15 cellular contexts compared by ENCODE assay signal in the genomic region with DNA sequence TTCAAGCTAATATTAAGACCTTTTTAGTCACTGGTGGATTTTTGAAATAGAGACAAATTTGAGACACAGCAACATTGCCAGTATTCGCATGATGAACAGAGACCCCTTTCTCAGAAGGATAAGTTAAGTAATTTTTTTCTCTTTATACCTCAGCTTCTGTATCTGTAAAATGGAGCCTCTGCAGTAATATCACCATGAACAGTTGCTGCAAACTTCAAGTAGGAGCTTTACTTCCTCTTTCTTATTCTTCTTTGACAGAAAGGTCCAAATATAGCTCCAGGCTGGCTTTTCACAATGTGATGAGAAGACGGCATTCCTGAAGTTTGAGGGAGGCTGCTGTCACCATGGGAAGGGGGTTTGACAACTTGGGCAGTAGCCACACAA.
"Had no signal": no experiment of that assay in that cellular context is flagged by ENCODE, and none has a peak within 500 bp of the region (broad histone marks: within the 10 kb centered on the region; RNA-seq: fewer than 3 reads in every experiment).

No MANE protein-coding gene starts in this region.

- H3K36me3 ChIP-seq: breast epithelium, left lung, sigmoid colon, upper lobe of right lung had no signal

- H3K27me3 ChIP-seq: breast epithelium, foreskin keratinocyte, left lung, sigmoid colon, upper lobe of right lung had no signal

- ATAC-seq: activated T-cell treated with anti-CD3 and anti-CD28 coated beads, Interleukin-2, amount 50 U/mL, for 72 hours; foreskin keratinocyte; left lung; T-helper 17 cell had no signal

- H3K4me1 ChIP-seq: breast epithelium, foreskin keratinocyte, left lung, upper lobe of right lung had no signal

- H3K4me3 ChIP-seq: breast epithelium, left lung, sigmoid colon, upper lobe of right lung had no signal

- H3K9me3 Mint-ChIP-seq: activated CD4-positive, alpha-beta memory T cell treated with anti-CD3 and anti-CD28 coated beads for 36 hours; activated T-cell treated with anti-CD3 and anti-CD28 coated beads, Interleukin-2, amount 50 U/mL, for 72 hours; memory B cell had no signal

- H3K4me1 Mint-ChIP-seq: memory B cell, T-helper 17 cell had no signal

- H3K9me3 ChIP-seq: breast epithelium, left lung, sigmoid colon, upper lobe of right lung had no signal

- H3K4me3 Mint-ChIP-seq: activated CD4-positive, alpha-beta memory T cell treated with anti-CD3 and anti-CD28 coated beads for 36 hours; activated T-cell treated with anti-CD3 and anti-CD28 coated beads, Interleukin-2, amount 50 U/mL, for 72 hours; memory B cell; nephron; T-helper 17 cell had no signal

- H3K27ac ChIP-seq: breast epithelium, foreskin keratinocyte, left lung, sigmoid colon, upper lobe of right lung had no signal

- H3K27me3 Mint-ChIP-seq: activated CD4-positive, alpha-beta memory T cell treated with anti-CD3 and anti-CD28 coated beads for 36 hours; T-helper 17 cell had no signal

- H3K36me3 Mint-ChIP-seq: activated CD4-positive, alpha-beta memory T cell treated with anti-CD3 and anti-CD28 coated beads for 36 hours; memory B cell had no signal

- H3K27ac Mint-ChIP-seq: activated CD4-positive, alpha-beta memory T cell treated with anti-CD3 and anti-CD28 coated beads for 36 hours; activated T-cell treated with anti-CD3 and anti-CD28 coated beads, Interleukin-2, amount 50 U/mL, for 72 hours; memory B cell; nephron; T-helper 17 cell had no signal

- DNase-seq: activated CD4-positive, alpha-beta memory T cell treated with anti-CD3 and anti-CD28 coated beads for 36 hours; activated CD4-positive, alpha-beta T cell treated with anti-CD3 and anti-CD28 coated beads for 1 hour; activated gamma-delta T cell treated with Interleukin-2 at 50 U/mL for 16 hours; activated T-cell treated with anti-CD3 and anti-CD28 coated beads, Interleukin-2, amount 50 U/mL, for 72 hours; aorta; foreskin keratinocyte; left lung; sigmoid colon; stimulated activated CD4-positive, alpha-beta T cell treated with anti-CD3 and anti-CD28 coated beads, Interleukin-2, amount 100 ng/mL, for 24 hours; stimulated activated naive CD4-positive, alpha-beta T cell; T-helper 17 cell; upper lobe of right lung had no signal
